11 cellular contexts compared by ENCODE assay signal in genomic region chr17:4607773-4608187, GRCh38. TPM values are rescaled to one million over a fixed set of nuclear protein-coding genes. Genes with fewer than 3 reads are reported as not detected.
DNase-seq lines count a peak whose midpoint lies in the region; ATAC-seq and TF ChIP-seq lines count a peak whose summit lies in the region.
"Had no signal": no experiment of that assay in that cellular context is flagged by ENCODE, and none has a peak within 500 bp of the region (broad histone marks: within the 10 kb centered on the region; RNA-seq: fewer than 3 reads in every experiment).

No MANE protein-coding gene starts in this region.

- TF ChIP-seq POLR2A in adrenal gland (IDR thresholded peaks at IDR 0.05) = no peak

- DNase-seq in GDM1 (lab: John Stamatoyannopoulos, UW) (peak; percentile 64), adrenal gland (peak; percentile 73 to 87 (median 82)), hepatic stellate cell (ENCODE audit: low spot score) (peak; percentile 66), renal cortical epithelial cell (ENCODE audit: low read depth) (peak; percentile 80), coronary artery (ENCODE audit: low spot score) (no peak)
- no peak for DNase-seq in stimulated activated CD4-positive, alpha-beta T cell treated with anti-CD3 and anti-CD28 coated beads, Interleukin-2, amount 100 ng/mL, for 48 hours
- DNase-seq: activated naive CD4-positive, alpha-beta T cell treated with anti-CD3 and anti-CD28 coated beads, Interleukin-2, amount 10 ng/mL, durations not matched to agents 7 days and 5 days; NCI-H526 had no signal

- H3K9me3 ChIP-seq in adrenal gland (replicated peaks in 1 of 3) = no peaks in the 10 kb centered on the region

- ATAC-seq in GM21423 (IDR thresholded peaks at IDR 0.05; ENCODE audit: unreplicated experiment) (no peak), GM18520 (IDR thresholded peaks at IDR 0.05; ENCODE audit: unreplicated experiment) (no peak)

- WGBS in adrenal gland, 4 donors = 2 to 11% (median 4%) methylated on average over 9 of the region's 9 CpGs

- no peaks in the 10 kb centered on the region for H3K36me3 ChIP-seq in adrenal gland (replicated peaks in 1 of 2)

- H3K4me3 ChIP-seq in adrenal gland (no peak overlapping the region), coronary artery (no peak overlapping the region)

- no peak for TF ChIP-seq CTCF in adrenal gland (IDR thresholded peaks at IDR 0.05)
- TF ChIP-seq CTCF in coronary artery (IDR thresholded peaks at IDR 0.05) = no peak

- peaks cover 17 to 32% of the 10 kb centered on the region in 2 donors for H3K4me1 ChIP-seq in adrenal gland (replicated peaks in 1 of 2)

- no peaks in the 10 kb centered on the region for H3K27me3 ChIP-seq in adrenal gland

- H3K27ac ChIP-seq in adrenal gland = peak overlapping the region in 2 of 5 donors; percentile 53 to 60
- H3K27ac ChIP-seq in coronary artery = peak overlapping the region in 1 of 2 donors; percentile 36

- intact Hi-C loops in adrenal gland (cut with DNase I) = no loop called here

RNA-seq across cellular contexts. Expression of gene SMTNL2, which starts 23.5 kb away (rescaled TPM):
- total RNA-seq in adrenal gland = under 1 TPM in 4 of 8 donors, not detected in 4; 0.11 to 0.67 (median 0.16) TPM
- polyA plus RNA-seq in adrenal gland = under 1 TPM in 2 of 3 donors, not detected in 1; 0.16 to 0.24 TPM
- under 0.01 and 16.1 TPM in 2 replicates for total RNA-seq in renal cortical epithelial cell

RNA-seq across cellular contexts. Expression of gene ALOX15, which starts 33.7 kb away (rescaled TPM):
- total RNA-seq in adrenal gland (under 1 TPM in 1 of 8 donors, not detected in 7; 0.56 TPM), renal cortical epithelial cell (not detected in 2 replicates)
- under 1 TPM in 1 of 3 donors, not detected in 2; 0.08 TPM for polyA plus RNA-seq in adrenal gland

RNA-seq across cellular contexts. Expression of gene GGT6, which starts 47.4 kb away (rescaled TPM):
- total RNA-seq in adrenal gland (1 to 10 TPM in 6 of 8 donors, under 1 TPM in 2; 0.61 to 4.2 (median 1.7) TPM), renal cortical epithelial cell (0.05 TPM in 1 of 2 replicates, not detected in the other)
- polyA plus RNA-seq in adrenal gland = under 1 TPM; 0.32 to 0.40 (median 0.34) TPM
- polyA plus RNA-seq: neural cell had no signal

RNA-seq across cellular contexts. Expression of gene MYBBP1A, which starts 52.6 kb away (rescaled TPM):
- total RNA-seq in adrenal gland (10 to 100 TPM; 27.8 to 65.5 (median 42.4) TPM), renal cortical epithelial cell (33.5 and 44.5 TPM in 2 replicates)
- polyA plus RNA-seq in adrenal gland = 10 to 100 TPM; 19.0 to 62.3 (median 46.8) TPM

Comparison
In these comparisons a context has a peak if more than half of its experiments do, and no peak if none do; other contexts are left out.
1. DNase-seq: peak in GDM1 (single experiment), adrenal gland (7 of 7), hepatic stellate cell (single experiment) and renal cortical epithelial cell (single experiment); none in coronary artery (single experiment) and stimulated activated CD4-positive, alpha-beta T cell treated with anti-CD3 and anti-CD28 coated beads, Interleukin-2, amount 100 ng/mL, for 48 hours (0 of 2).